8 cellular contexts compared by ENCODE assay signal in the genomic region with DNA sequence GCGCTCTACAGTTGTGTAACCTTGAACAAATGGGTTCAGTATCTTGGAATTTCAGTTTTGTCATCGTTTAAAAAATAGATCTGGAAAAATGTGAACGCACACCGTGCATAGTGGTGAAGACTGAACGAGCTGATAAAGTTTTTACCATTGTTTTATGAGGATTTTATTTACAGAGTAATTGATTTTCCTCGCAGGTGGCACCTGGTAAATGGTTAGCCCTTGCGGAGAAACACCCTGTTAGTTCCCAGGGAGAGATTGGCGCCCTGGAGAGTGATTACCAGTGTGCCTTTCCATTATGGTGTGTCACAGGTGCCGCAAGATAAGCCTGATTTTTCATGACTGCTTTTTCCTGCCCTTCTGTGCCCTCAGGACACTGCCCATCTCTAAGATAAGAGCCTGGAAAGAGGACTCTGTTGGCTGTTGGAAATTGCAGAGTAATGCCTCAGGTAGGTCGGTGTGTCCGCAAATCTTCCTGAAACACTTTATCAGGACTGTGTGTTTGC. TPM values are rescaled to one million over a fixed set of nuclear protein-coding genes. Genes with fewer than 3 reads are reported as not detected.
A peak's percentile ranks its signal among the peaks of the same experiment; 100 is the strongest.
DNase-seq lines count a peak whose midpoint lies in the region; ATAC-seq and TF ChIP-seq lines count a peak whose summit lies in the region.

No MANE protein-coding gene starts in this region.

- H3K27ac ChIP-seq in liver (ENCODE audit: low read depth in 1 of 2, low read length in 2 of 2) (peak overlapping the region; percentile 98), transverse colon (peak overlapping the region; percentile 95 to 99 (median 98))

- CTCF ChIA-PET in activated naive CD4-positive, alpha-beta T cell treated with anti-CD3 and anti-CD28 coated beads, Interleukin-2, amount 10 ng/mL, durations not matched to agents 7 days and 5 days (lab: Charles Lee), result no interaction called here

- H3K4me1 ChIP-seq in liver (ENCODE audit: control insufficient read depth in 4 of 4, insufficient read depth in 4 of 4, low read length in 3 of 4), result peaks cover 5 to 18% (median 15%) of the 10 kb centered on the region in 4 donors
- H3K4me1 ChIP-seq in transverse colon, result peaks cover 16 to 25% (median 19%) of the 10 kb centered on the region in 4 donors

- no peak for TF ChIP-seq RAD21 in liver (IDR thresholded peaks at IDR 0.05)

- peak overlapping the region; percentile 97 for H3K27ac Mint-ChIP-seq in activated naive CD4-positive, alpha-beta T cell treated with anti-CD3 and anti-CD28 coated beads, Interleukin-2, amount 10 ng/mL, durations not matched to agents 7 days and 5 days
- H3K27ac Mint-ChIP-seq in activated naive CD8-positive, alpha-beta T cell treated with anti-CD3 and anti-CD28 coated beads, Interleukin-2, amount 50 U/mL, for 24 hours, result peak overlapping the region; percentile 97

- H3K4me1 Mint-ChIP-seq in activated naive CD4-positive, alpha-beta T cell treated with anti-CD3 and anti-CD28 coated beads, Interleukin-2, amount 10 ng/mL, durations not matched to agents 7 days and 5 days, result peaks cover 26% of the 10 kb centered on the region
- H3K4me1 Mint-ChIP-seq in activated naive CD8-positive, alpha-beta T cell treated with anti-CD3 and anti-CD28 coated beads, Interleukin-2, amount 50 U/mL, for 24 hours, result peaks cover 23% of the 10 kb centered on the region

- DNase-seq in activated naive CD4-positive, alpha-beta T cell treated with anti-CD3 and anti-CD28 coated beads, Interleukin-2, amount 10 ng/mL, durations not matched to agents 7 days and 5 days, result no peak
- no peak for DNase-seq in activated naive CD4-positive, alpha-beta T cell treated with Interleukin-2 at 50 U/mL for 16 hours
- DNase-seq in activated naive CD8-positive, alpha-beta T cell treated with anti-CD3 and anti-CD28 coated beads, Interleukin-2, amount 50 U/mL, for 24 hours, result no peak
- DNase-seq in transverse colon (peak; percentile 28), amniotic stem cell (lab: John Stamatoyannopoulos, UW) (no peak)
- DNase-seq in activated CD4-positive, CD25-positive, alpha-beta regulatory T cell treated with anti-CD3 and anti-CD28 coated beads, Interleukin-2, amount 50 U/mL, for 72 hours, result no peak

- H3K4me3 ChIP-seq in liver (ENCODE audit: low read depth in 1 of 3, low read length in 3 of 3) (peak overlapping the region; percentile 86 to 97 (median 91)), transverse colon (peak overlapping the region; percentile 59 to 81 (median 78))

- no peak for TF ChIP-seq POLR2A in transverse colon (IDR thresholded peaks at IDR 0.05)

- H3K27me3 ChIP-seq in liver (ENCODE audit: control insufficient read depth in 4 of 4, insufficient read depth in 4 of 4, low read length in 3 of 4), result no peaks in the 10 kb centered on the region
- no peaks in the 10 kb centered on the region for H3K27me3 ChIP-seq in transverse colon

- in situ Hi-C loops in transverse colon (cut with MboI; ENCODE audit: low pct_ligation_motif_present in 1 of 4, low pct_unique_long_range_greater_than_20kb in 1 of 4, low sequenced_read_pairs in 3 of 4), result no loop called here

- TF ChIP-seq CTCF in liver (IDR thresholded peaks at IDR 0.05; ENCODE audit: low read depth, low read length, missing input control) (no peak), transverse colon (IDR thresholded peaks at IDR 0.05) (no peak)

- H3K9ac ChIP-seq in liver (ENCODE audit: low read depth in 1 of 2, low read length in 2 of 2), result peak overlapping the region; percentile 81 to 91

- peaks cover 7% of the 10 kb centered on the region for H3K27me3 Mint-ChIP-seq in activated naive CD4-positive, alpha-beta T cell treated with anti-CD3 and anti-CD28 coated beads, Interleukin-2, amount 10 ng/mL, durations not matched to agents 7 days and 5 days
- no peaks in the 10 kb centered on the region for H3K27me3 Mint-ChIP-seq in activated naive CD8-positive, alpha-beta T cell treated with anti-CD3 and anti-CD28 coated beads, Interleukin-2, amount 50 U/mL, for 24 hours

- H3K4me3 Mint-ChIP-seq in activated naive CD4-positive, alpha-beta T cell treated with anti-CD3 and anti-CD28 coated beads, Interleukin-2, amount 10 ng/mL, durations not matched to agents 7 days and 5 days, result peak overlapping the region; percentile 92
- H3K4me3 Mint-ChIP-seq in activated naive CD8-positive, alpha-beta T cell treated with anti-CD3 and anti-CD28 coated beads, Interleukin-2, amount 50 U/mL, for 24 hours, result peak overlapping the region; percentile 94

- 13% methylated on average over 11 of the region's 11 CpGs for WGBS in liver
- WGBS in transverse colon (ENCODE audit: low coverage in 1 of 2), 2 donors, result 13 to 15% methylated on average over 8 to 11 of the region's 11 CpGs

- H3K36me3 ChIP-seq in liver (ENCODE audit: control insufficient read depth in 4 of 4, insufficient read depth in 3 of 4, low read depth in 1 of 4, low read length in 3 of 4), result peaks cover 8 to 41% (median 34%) of the 10 kb centered on the region in 4 donors
- peaks cover under 1 to 42% (median 20%) of the 10 kb centered on the region in 4 donors for H3K36me3 ChIP-seq in transverse colon

- H3K9me3 ChIP-seq in liver (ENCODE audit: control insufficient read depth in 4 of 4, low read length in 3 of 4) (peaks cover 13 to 35% (median 20%) of the 10 kb centered on the region in 4 donors), transverse colon (peaks cover 21 to 31% of the 10 kb centered on the region in 2 donors)

- peaks cover 41% of the 10 kb centered on the region for H3K36me3 Mint-ChIP-seq in activated naive CD4-positive, alpha-beta T cell treated with anti-CD3 and anti-CD28 coated beads, Interleukin-2, amount 10 ng/mL, durations not matched to agents 7 days and 5 days
- H3K36me3 Mint-ChIP-seq in activated naive CD8-positive, alpha-beta T cell treated with anti-CD3 and anti-CD28 coated beads, Interleukin-2, amount 50 U/mL, for 24 hours (ENCODE audit: low read depth), result peaks cover 40% of the 10 kb centered on the region

- ATAC-seq in activated naive CD8-positive, alpha-beta T cell treated with anti-CD3 and anti-CD28 coated beads, Interleukin-2, amount 50 U/mL, for 24 hours, result no peak
- no peak for ATAC-seq in GM18907 (IDR thresholded peaks at IDR 0.05; ENCODE audit: unreplicated experiment)

- peaks cover 24% of the 10 kb centered on the region for H3K9me3 Mint-ChIP-seq in activated naive CD4-positive, alpha-beta T cell treated with anti-CD3 and anti-CD28 coated beads, Interleukin-2, amount 10 ng/mL, durations not matched to agents 7 days and 5 days
- peaks cover 29% of the 10 kb centered on the region for H3K9me3 Mint-ChIP-seq in activated naive CD8-positive, alpha-beta T cell treated with anti-CD3 and anti-CD28 coated beads, Interleukin-2, amount 50 U/mL, for 24 hours

- intact Hi-C loops in transverse colon (cut with DNase I; ENCODE audit: low total_unique reads), result no loop called here

- TF ChIP-seq EP300 in transverse colon (IDR thresholded peaks at IDR 0.05; ENCODE audit: low read depth), result no peak

TF ChIP-seq in liver, 16 proteins besides CTCF, POLR2A, EP300 and RAD21:
- TF ChIP-seq GABPA (IDR thresholded peaks at IDR 0.05 in 1 of 2, conservative IDR thresholded peaks at IDR 0.05 in 1 of 2) (no peak), YY1 (IDR thresholded peaks at IDR 0.05) (no peak), RXRA (IDR thresholded peaks at IDR 0.05) (no peak), MAX (IDR thresholded peaks at IDR 0.05) (no peak), ATF3 (IDR thresholded peaks at IDR 0.05) (no peak), NR2F2 (IDR thresholded peaks at IDR 0.05) (no peak), HNF4A (conservative IDR thresholded peaks at IDR 0.05) (no peak), JUND (IDR thresholded peaks at IDR 0.05) (no peak), TAF1 (conservative IDR thresholded peaks at IDR 0.05) (no peak), SP1 (IDR thresholded peaks at IDR 0.05) (no peak), HNF4G (IDR thresholded peaks at IDR 0.05) (no peak), FOXA1 (IDR thresholded peaks at IDR 0.05) (no peak)
- TF ChIP-seq, protein P1, sequence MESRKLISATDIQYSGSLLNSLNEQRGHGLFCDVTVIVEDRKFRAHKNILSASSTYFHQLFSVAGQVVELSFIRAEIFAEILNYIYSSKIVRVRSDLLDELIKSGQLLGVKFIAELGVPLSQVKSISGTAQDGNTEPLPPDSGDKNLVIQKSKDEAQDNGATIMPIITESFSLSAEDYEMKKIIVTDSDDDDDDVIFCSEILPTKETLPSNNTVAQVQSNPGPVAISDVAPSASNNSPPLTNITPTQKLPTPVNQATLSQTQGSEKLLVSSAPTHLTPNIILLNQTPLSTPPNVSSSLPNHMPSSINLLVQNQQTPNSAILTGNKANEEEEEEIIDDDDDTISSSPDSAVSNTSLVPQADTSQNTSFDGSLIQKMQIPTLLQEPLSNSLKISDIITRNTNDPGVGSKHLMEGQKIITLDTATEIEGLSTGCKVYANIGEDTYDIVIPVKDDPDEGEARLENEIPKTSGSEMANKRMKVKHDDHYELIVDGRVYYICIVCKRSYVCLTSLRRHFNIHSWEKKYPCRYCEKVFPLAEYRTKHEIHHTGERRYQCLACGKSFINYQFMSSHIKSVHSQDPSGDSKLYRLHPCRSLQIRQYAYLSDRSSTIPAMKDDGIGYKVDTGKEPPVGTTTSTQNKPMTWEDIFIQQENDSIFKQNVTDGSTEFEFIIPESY (IDR thresholded peaks at IDR 0.05), result no peak
TF ChIP-seq in liver: peak in this region for 0.

RNA-seq across cellular contexts. Expression of gene ZNF181, which starts 0.6 kb away (rescaled TPM):
- total RNA-seq in liver (10 to 100 TPM in 1 of 2 donors, 1 to 10 TPM in 1; 9.6 to 15.2 TPM), transverse colon (10 to 100 TPM in 3 of 4 donors, 1 to 10 TPM in 1; 7.1 to 23.8 (median 15.5) TPM)
- 10 to 100 TPM in 1 of 2 donors, 1 to 10 TPM in 1; 8.9 to 10.4 TPM for polyA plus RNA-seq in liver

RNA-seq across cellular contexts. Expression of gene ZNF599, which starts 38.4 kb away (rescaled TPM):
- 1 to 10 TPM; 2.1 to 2.6 TPM for total RNA-seq in liver
- 1 to 10 TPM; 1.5 to 2.1 TPM for polyA plus RNA-seq in liver
- 1 to 10 TPM in 3 of 4 donors, not detected in 1; 4.1 to 7.1 (median 6.0) TPM for total RNA-seq in transverse colon

RNA-seq across cellular contexts. Expression of gene ZNF302, which starts 57.2 kb away (rescaled TPM):
- total RNA-seq in liver (10 to 100 TPM; 11.4 to 18.6 TPM), transverse colon (10 to 100 TPM in 3 of 4 donors, 1 to 10 TPM in 1; 4.6 to 33.0 (median 18.0) TPM)
- polyA plus RNA-seq in liver, result 10 to 100 TPM in 1 of 2 donors, 1 to 10 TPM in 1; 5.8 to 15.9 TPM

RNA-seq across cellular contexts. Expression of gene SCGB2B2, which starts 57.7 kb away (rescaled TPM):
- total RNA-seq in liver (under 1 TPM; 0.09 to 0.50 TPM), transverse colon (10 to 100 TPM in 1 of 4 donors, 1 to 10 TPM in 1, under 1 TPM in 1, not detected in 1; 0.82 to 14.3 (median 1.3) TPM)
- under 1 TPM in 1 of 2 donors, not detected in 1; 0.25 TPM for polyA plus RNA-seq in liver
